In genomic region chr4:86706923-86707597, GRCh38 we compare ENCODE assay signal across 18 cellular contexts.
DNase-seq lines count a peak whose midpoint lies in the region; ATAC-seq and TF ChIP-seq lines count a peak whose summit lies in the region.
"Had no signal": no experiment of that assay in that cellular context is flagged by ENCODE, and none has a peak within 500 bp of the region (broad histone marks: within the 10 kb centered on the region; RNA-seq: fewer than 3 reads in every experiment).

No MANE protein-coding gene starts in this region.

- H3K36me3 ChIP-seq in lung (ENCODE audit: control insufficient read depth in 2 of 2, insufficient read depth in 2 of 2, low read length in 2 of 2) = no peaks in the 10 kb centered on the region
- no peaks in the 10 kb centered on the region for H3K36me3 ChIP-seq in vagina

- H3K27ac ChIP-seq in epithelial cell of prostate (peak overlapping the region; percentile 35), lung (ENCODE audit: low read depth in 1 of 2, low read length in 1 of 2) (no peak overlapping the region), vagina (peak overlapping the region; percentile 62)
- H3K27ac ChIP-seq: KMS-11, VCaP had no signal

- ATAC-seq in Right ventricle myocardium inferior (peak; percentile 63), Right ventricle myocardium superior (ENCODE audit: poor library complexity) (no peak), lung (ENCODE audit: insufficient read depth, low FRiP score) (peak; percentile 53), GM19395 (IDR thresholded peaks at IDR 0.05; ENCODE audit: unreplicated experiment) (no peak), HG02885 (IDR thresholded peaks at IDR 0.05; ENCODE audit: poor library complexity, unreplicated experiment) (no peak)
- ATAC-seq: activated CD8-positive, alpha-beta T cell treated with anti-CD3 and anti-CD28 coated beads, Interleukin-2, amount 10 ng/mL, durations not matched to agents 7 days and 5 days; CD8-positive, alpha-beta T cell had no signal

- TF ChIP-seq POLR2A in vagina (IDR thresholded peaks at IDR 0.05) = no peak

- no peaks in the 10 kb centered on the region for H3K9me3 ChIP-seq in lung (ENCODE audit: control insufficient read depth in 2 of 2, insufficient read depth in 1 of 2, low read length in 1 of 2)
- H3K9me3 ChIP-seq in vagina = no peaks in the 10 kb centered on the region
- H3K9me3 ChIP-seq: tibial nerve had no signal

- DNase-seq in Right ventricle myocardium inferior (ENCODE audit: missing footprints) = no peak
- no peak for DNase-seq in Right ventricle myocardium superior
- DNase-seq in epithelial cell of prostate (ENCODE audit: low read depth, low spot score) = no peak
- no peak for DNase-seq in lung (ENCODE audit: low spot score)
- no peak for DNase-seq in vagina (ENCODE audit: extremely low spot score in 2 of 2)
- DNase-seq in central memory CD4-positive, alpha-beta T cell = no peak
- DNase-seq: activated CD8-positive, alpha-beta T cell treated with anti-CD3 and anti-CD28 coated beads, Interleukin-2, amount 10 ng/mL, durations not matched to agents 7 days and 5 days; activated naive CD8-positive, alpha-beta T cell treated with anti-CD3 and anti-CD28 coated beads for 36 hours; CD8-positive, alpha-beta T cell; midbrain; NCI-H1417 treated with DMSO at 0.1 percent for 48 hours; SW 1271 had no signal

- 65 to 78% methylated on average over 2 of the region's 2 CpGs for WGBS in lung, 2 donors

- H3K27me3 ChIP-seq in lung (ENCODE audit: control insufficient read depth, insufficient read depth) (no peaks in the 10 kb centered on the region), vagina (no peaks in the 10 kb centered on the region)
- H3K27me3 ChIP-seq: tibial nerve had no signal

- intact Hi-C loops in Right ventricle myocardium inferior (cut with DNase I) (no loop called here), Right ventricle myocardium superior (cut with DNase I) (no loop called here), vagina (cut with DNase I) (no loop called here)

- H3K4me3 ChIP-seq in lung (no peak overlapping the region), vagina (no peak overlapping the region)
- H3K4me3 ChIP-seq: skin epidermis, tibial nerve had no signal

- no peak for TF ChIP-seq CTCF in lung (IDR thresholded peaks at IDR 0.05; ENCODE audit: control extremely low read depth, extremely low read depth)
- TF ChIP-seq CTCF in vagina (IDR thresholded peaks at IDR 0.05) = no peak

- H3K4me1 ChIP-seq in lung (ENCODE audit: control insufficient read depth in 2 of 2, insufficient read depth in 2 of 2, low read length in 2 of 2) = no peaks in the 10 kb centered on the region
- no peaks in the 10 kb centered on the region for H3K4me1 ChIP-seq in vagina

Comparison
In these comparisons a context has a peak if more than half of its experiments do, and no peak if none do; other contexts are left out.
1. ATAC-seq: peak in Right ventricle myocardium inferior (single experiment) and lung (single experiment); none in Right ventricle myocardium superior (single experiment), GM19395 (single experiment) and HG02885 (single experiment).
2. H3K27ac ChIP-seq: peak in epithelial cell of prostate (single experiment) and vagina (single experiment); none in lung (0 of 2).